Comparison of ENCODE assay signal across 35 cellular contexts in the genomic region with DNA sequence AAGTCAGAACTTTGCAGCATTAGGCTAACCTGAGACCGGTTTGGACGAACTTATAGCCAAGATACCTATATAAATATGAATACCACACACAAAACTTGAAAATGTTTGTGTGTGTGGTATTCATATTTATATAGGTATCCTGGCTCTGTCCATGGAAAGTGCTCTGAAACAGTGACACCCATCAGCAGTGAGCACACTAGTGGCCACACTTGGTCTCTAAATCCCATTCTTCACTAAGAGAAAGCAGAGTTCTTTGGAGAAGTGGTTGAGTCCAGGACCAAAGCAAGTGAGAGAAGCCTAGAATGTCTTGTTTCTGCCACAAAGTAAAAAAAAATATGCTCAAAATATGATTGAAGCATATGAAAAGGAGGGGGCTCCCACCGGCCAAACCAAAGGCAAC.
A peak's percentile ranks its signal among the peaks of the same experiment; 100 is the strongest.
DNase-seq lines count a peak whose midpoint lies in the region; ATAC-seq, FAIRE-seq and TF ChIP-seq lines count a peak whose summit lies in the region.
"Had no signal": no experiment of that assay in that cellular context is flagged by ENCODE, and none has a peak within 500 bp of the region (broad histone marks: within the 10 kb centered on the region; RNA-seq: fewer than 3 reads in every experiment).

No MANE protein-coding gene starts in this region.

- TF ChIP-seq EP300 in HepG2 (IDR thresholded peaks at IDR 0.05; ENCODE audit: low read depth in 2 of 2, low read length in 2 of 2) = no peak
- no peak for TF ChIP-seq EP300 in HepG2 (CRISPR knock-in tag; IDR thresholded peaks at IDR 0.05; ENCODE audit: borderline replicate concordance)

- H3K9ac ChIP-seq in HepG2 (ENCODE audit: insufficient read depth, low read depth, low read length) = no peak overlapping the region
- H3K9ac ChIP-seq: BLaER1; BLaER1 treated with 17β-estradiol and CSF1 and Interleukin-3, amounts not matched to agents 10 nM and 100 nM had no signal

- H3K27me3 ChIP-seq in HepG2 (ENCODE audit: control insufficient read depth in 1 of 2, insufficient read depth in 2 of 2, low read length in 2 of 2) (peaks cover 12 to 54% of the 10 kb centered on the region in 2 experiments), right lobe of liver (no peaks in the 10 kb centered on the region)
- H3K27me3 ChIP-seq: BE2C; BLaER1; BLaER1 treated with 17β-estradiol and CSF1 and Interleukin-3, amounts not matched to agents 10 nM and 100 nM had no signal

- TF ChIP-seq POLR2A in HepG2 (IDR thresholded peaks at IDR 0.05; ENCODE audit: insufficient read depth in 1 of 2, low read depth in 2 of 2, low read length in 2 of 2) = no peak
- no peak for TF ChIP-seq POLR2A in right lobe of liver (IDR thresholded peaks at IDR 0.05)

- H3K27me3 Mint-ChIP-seq in chondrocyte (ENCODE audit: low read depth) = peaks cover 2% of the 10 kb centered on the region
- H3K27me3 Mint-ChIP-seq: B cell had no signal

- H3K4me1 Mint-ChIP-seq in chondrocyte (ENCODE audit: low read depth) = peaks cover 18% of the 10 kb centered on the region
- H3K4me1 Mint-ChIP-seq: B cell; CD14-positive monocyte; CD4-positive, alpha-beta memory T cell; CD4-positive, CD25-positive, alpha-beta regulatory T cell; CD8-positive, alpha-beta memory T cell had no signal

- POLR2A ChIA-PET in HepG2 (lab: Yijun Ruan, JAX) = no interaction called here
- POLR2A ChIA-PET in HEK293 (lab: Yijun Ruan, JAX) = no interaction called here

- CTCF ChIA-PET in HepG2 (lab: Yijun Ruan, JAX; ENCODE audit: low intra/inter-chr PET ratio, low total read pairs) = no interaction called here
- CTCF ChIA-PET in HEK293 (lab: Yijun Ruan, JAX) = no interaction called here

- no peaks in the 10 kb centered on the region for H3K79me2 ChIP-seq in HepG2 (ENCODE audit: insufficient read depth, low read length)

- peaks cover 2% of the 10 kb centered on the region for H3K36me3 Mint-ChIP-seq in chondrocyte (ENCODE audit: low read depth)
- H3K36me3 Mint-ChIP-seq: CD14-positive monocyte; CD4-positive, alpha-beta memory T cell; CD4-positive, CD25-positive, alpha-beta regulatory T cell; CD8-positive, alpha-beta memory T cell; CD8-positive, alpha-beta T cell had no signal

- H3K4me1 ChIP-seq in HepG2 (ENCODE audit: insufficient read depth, low read length) = peaks cover 9% of the 10 kb centered on the region
- no peaks in the 10 kb centered on the region for H3K4me1 ChIP-seq in right lobe of liver
- H3K4me1 ChIP-seq in HEK293 (ENCODE audit: control insufficient read depth, insufficient read depth, low read length) = no peaks in the 10 kb centered on the region
- H3K4me1 ChIP-seq: A549; BE2C; BLaER1; BLaER1 treated with 17β-estradiol and CSF1 and Interleukin-3, amounts not matched to agents 10 nM and 100 nM; Caco-2 had no signal

- TF ChIP-seq RAD21 in HepG2 (CRISPR knock-in tag; IDR thresholded peaks at IDR 0.05) = no peak

- H3K9me3 Mint-ChIP-seq in chondrocyte (ENCODE audit: low read depth) = peaks cover 13% of the 10 kb centered on the region

- H3K27ac Mint-ChIP-seq in chondrocyte (ENCODE audit: unreplicated experiment) = no peak overlapping the region
- H3K27ac Mint-ChIP-seq: B cell; CD14-positive monocyte; CD4-positive, alpha-beta memory T cell; CD4-positive, alpha-beta T cell; CD4-positive, CD25-positive, alpha-beta regulatory T cell; CD8-positive, alpha-beta memory T cell; CD8-positive, alpha-beta T cell had no signal

- H3K4me3 ChIP-seq in HepG2 (replicated peaks in 1 of 3; ENCODE audit: insufficient read depth in 1 of 3, low read depth in 2 of 3, low read length in 3 of 3) (no peak overlapping the region), right lobe of liver (no peak overlapping the region), HEK293 (ENCODE audit: low read depth, low read length) (no peak overlapping the region)
- H3K4me3 ChIP-seq: A549; BLaER1; BLaER1 treated with 17β-estradiol and CSF1 and Interleukin-3, amounts not matched to agents 10 nM and 100 nM had no signal

- TF ChIP-seq CTCF in HepG2 (CRISPR knock-in tag; IDR thresholded peaks at IDR 0.05) = no peak
- TF ChIP-seq CTCF in right lobe of liver (IDR thresholded peaks at IDR 0.05) = no peak
- TF ChIP-seq CTCF in HEK293 (tag by site-specific recombination; IDR thresholded peaks at IDR 0.05) = no peak
- TF ChIP-seq CTCF in chondrocyte (IDR thresholded peaks at IDR 0.05) = no peak

- DNase-seq in HepG2 (ENCODE audit: low spot score) (no peak), right lobe of liver (no peak), islet precursor cell (peak; percentile 16), hypothalamus (lab: John Stamatoyannopoulos, UW) (no peak), chondrocyte (ENCODE audit: low spot score) (no peak)
- DNase-seq: 8988T; ACHN; AML-193; BE2C; C1 segment of cervical spinal cord; Caco-2; Calu3; CD4-positive, alpha-beta memory T cell; CD4-positive, alpha-beta T cell; CD4-positive, CD25-positive, alpha-beta regulatory T cell; CD8-positive, alpha-beta memory T cell; CD8-positive, alpha-beta T cell; COR-L47; DMS 273 treated with DMSO at 0.1 percent for 48 hours; DMS153; DMS53; DMS79; DMS79 treated with DMSO at 0.1 percent for 48 hours; DND-41; EL had no signal

- in situ Hi-C loops in HepG2 (cut with HindIII; ENCODE audit: extremely low pct_ligation_motif_present, low pct_unique_long_range_greater_than_20kb) = no loop called here

- no peak overlapping the region for H2AFZ ChIP-seq in HepG2 (ENCODE audit: low read length)

- H3K36me3 ChIP-seq in HepG2 (replicated peaks in 1 of 2; ENCODE audit: control insufficient read depth in 1 of 2, insufficient read depth in 2 of 2, low read length in 2 of 2) = no peaks in the 10 kb centered on the region
- no peaks in the 10 kb centered on the region for H3K36me3 ChIP-seq in right lobe of liver
- no peaks in the 10 kb centered on the region for H3K36me3 ChIP-seq in HEK293 (ENCODE audit: control insufficient read depth in 2 of 2, insufficient read depth in 1 of 2, low read length in 2 of 2)
- H3K36me3 ChIP-seq: BE2C; BLaER1; BLaER1 treated with 17β-estradiol and CSF1 and Interleukin-3, amounts not matched to agents 10 nM and 100 nM had no signal

- no peak overlapping the region for H3K27ac ChIP-seq in HepG2 (ENCODE audit: extremely low read length, insufficient read depth, low read length)
- H3K27ac ChIP-seq in right lobe of liver = no peak overlapping the region
- no peak overlapping the region for H3K27ac ChIP-seq in HEK293 (ENCODE audit: extremely low read depth, low read depth, low read length)
- H3K27ac ChIP-seq: 22Rv1; A549; BLaER1; BLaER1 treated with 17β-estradiol and CSF1 and Interleukin-3, amounts not matched to agents 10 nM and 100 nM; C4-2B had no signal

- FAIRE-seq in HepG2 (lab: Jason Lieb, UNC) = no peak
- FAIRE-seq: A204.1, A549, D721Med had no signal

- H3K9me3 ChIP-seq in HepG2 (ENCODE audit: low read length) (peaks cover 11% of the 10 kb centered on the region; the same call in 1 of the 2 replicates), right lobe of liver (peaks cover 0 to 3% (median 0%) of the 10 kb centered on the region in 4 donors), HEK293 (ENCODE audit: control insufficient read depth, insufficient read depth, low read depth, low read length) (no peaks in the 10 kb centered on the region)
- H3K9me3 ChIP-seq: BE2C, Caco-2 had no signal

- H3K4me2 ChIP-seq in HepG2 (ENCODE audit: low read depth, low read length) = no peak overlapping the region
- H3K4me2 ChIP-seq: A549; BLaER1; BLaER1 treated with 17β-estradiol and CSF1 and Interleukin-3, amounts not matched to agents 10 nM and 100 nM had no signal

- 48% methylated on average over 3 of the region's 3 CpGs for WGBS in HepG2 (ENCODE audit: low lambda C conversion rate)
- WGBS in right lobe of liver (ENCODE audit: insufficient coverage, low coverage, low lambda C conversion rate, missing lambda C conversion rate) = 77% methylated on average over 3 of the region's 3 CpGs

- no peak overlapping the region for H3K4me3 Mint-ChIP-seq in chondrocyte (ENCODE audit: unreplicated experiment)
- H3K4me3 Mint-ChIP-seq: B cell; CD14-positive monocyte; CD4-positive, alpha-beta T cell; CD4-positive, CD25-positive, alpha-beta regulatory T cell; CD8-positive, alpha-beta memory T cell; CD8-positive, alpha-beta T cell had no signal

- ATAC-seq in HepG2 = no peak
- no peak for ATAC-seq in right lobe of liver
- ATAC-seq: A549; CD8-positive, alpha-beta T cell had no signal

- no TSS peak for BruUV-seq in HepG2 (replicated peaks; lab: Mats Ljungman, UMichigan)

- intact Hi-C loops in HepG2 (cut with micrococcal nuclease; ENCODE audit: unreplicated experiment) = no loop called here
- intact Hi-C loops in right lobe of liver (cut with DNase I) = no loop called here

- no peaks in the 10 kb centered on the region; the same call in 1 of the 2 replicates for H4K20me1 ChIP-seq in HepG2 (ENCODE audit: insufficient read depth, low read length)
- H4K20me1 ChIP-seq: BLaER1; BLaER1 treated with 17β-estradiol and CSF1 and Interleukin-3, amounts not matched to agents 10 nM and 100 nM had no signal

TF ChIP-seq in HepG2, 621 proteins besides CTCF, POLR2A, EP300 and RAD21:
- TF ChIP-seq ZNF605 (CRISPR knock-in tag; IDR thresholded peaks at IDR 0.05) = peak; percentile 67; the same call in 1 of the 2 replicates
- TF ChIP-seq ZNF17 (CRISPR knock-in tag; IDR thresholded peaks at IDR 0.05) = no peak
- TF ChIP-seq NR2C2 (CRISPR knock-in tag; IDR thresholded peaks at IDR 0.05; ENCODE audit: borderline replicate concordance) = no peak
TF ChIP-seq in HepG2: peak in this region for 1.

TF ChIP-seq in HEK293, 187 proteins besides CTCF, POLR2A, EP300 and RAD21:
- TF ChIP-seq ZNF747 (tag by site-specific recombination; IDR thresholded peaks at IDR 0.05) (no peak), ZNF664 (tag by site-specific recombination; IDR thresholded peaks at IDR 0.05) (no peak), BCL11A (tag by site-specific recombination; IDR thresholded peaks at IDR 0.05; ENCODE audit: low read depth) (no peak), SETDB1 (IDR thresholded peaks at IDR 0.05; ENCODE audit: insufficient read length, low read length) (peak; percentile 67), MYNN (tag by site-specific recombination; IDR thresholded peaks at IDR 0.05; ENCODE audit: borderline replicate concordance) (no peak)
- TF ChIP-seq, protein P1, sequence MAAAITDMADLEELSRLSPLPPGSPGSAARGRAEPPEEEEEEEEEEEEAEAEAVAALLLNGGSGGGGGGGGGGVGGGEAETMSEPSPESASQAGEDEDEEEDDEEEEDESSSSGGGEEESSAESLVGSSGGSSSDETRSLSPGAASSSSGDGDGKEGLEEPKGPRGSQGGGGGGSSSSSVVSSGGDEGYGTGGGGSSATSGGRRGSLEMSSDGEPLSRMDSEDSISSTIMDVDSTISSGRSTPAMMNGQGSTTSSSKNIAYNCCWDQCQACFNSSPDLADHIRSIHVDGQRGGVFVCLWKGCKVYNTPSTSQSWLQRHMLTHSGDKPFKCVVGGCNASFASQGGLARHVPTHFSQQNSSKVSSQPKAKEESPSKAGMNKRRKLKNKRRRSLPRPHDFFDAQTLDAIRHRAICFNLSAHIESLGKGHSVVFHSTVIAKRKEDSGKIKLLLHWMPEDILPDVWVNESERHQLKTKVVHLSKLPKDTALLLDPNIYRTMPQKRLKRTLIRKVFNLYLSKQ (tag by site-specific recombination; IDR thresholded peaks at IDR 0.05; ENCODE audit: borderline replicate concordance) = no peak
